Comparison of ENCODE assay signal across 1 cellular context in genomic region chr10:120424198-120424464, GRCh38.
TF ChIP-seq lines count a peak whose summit lies in the region.

No MANE protein-coding gene starts in this region.

TF ChIP-seq in GM12878, 131 proteins besides CTCF, POLR2A, EP300 and RAD21:
- TF ChIP-seq, protein P1, sequence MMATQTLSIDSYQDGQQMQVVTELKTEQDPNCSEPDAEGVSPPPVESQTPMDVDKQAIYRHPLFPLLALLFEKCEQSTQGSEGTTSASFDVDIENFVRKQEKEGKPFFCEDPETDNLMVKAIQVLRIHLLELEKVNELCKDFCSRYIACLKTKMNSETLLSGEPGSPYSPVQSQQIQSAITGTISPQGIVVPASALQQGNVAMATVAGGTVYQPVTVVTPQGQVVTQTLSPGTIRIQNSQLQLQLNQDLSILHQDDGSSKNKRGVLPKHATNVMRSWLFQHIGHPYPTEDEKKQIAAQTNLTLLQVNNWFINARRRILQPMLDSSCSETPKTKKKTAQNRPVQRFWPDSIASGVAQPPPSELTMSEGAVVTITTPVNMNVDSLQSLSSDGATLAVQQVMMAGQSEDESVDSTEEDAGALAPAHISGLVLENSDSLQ (IDR thresholded peaks at IDR 0.05) = peak; percentile 87
- TF ChIP-seq ZNF274 (IDR thresholded peaks at IDR 0.05; ENCODE audit: insufficient read depth, insufficient read length) = no peak
- TF ChIP-seq, protein P2, sequence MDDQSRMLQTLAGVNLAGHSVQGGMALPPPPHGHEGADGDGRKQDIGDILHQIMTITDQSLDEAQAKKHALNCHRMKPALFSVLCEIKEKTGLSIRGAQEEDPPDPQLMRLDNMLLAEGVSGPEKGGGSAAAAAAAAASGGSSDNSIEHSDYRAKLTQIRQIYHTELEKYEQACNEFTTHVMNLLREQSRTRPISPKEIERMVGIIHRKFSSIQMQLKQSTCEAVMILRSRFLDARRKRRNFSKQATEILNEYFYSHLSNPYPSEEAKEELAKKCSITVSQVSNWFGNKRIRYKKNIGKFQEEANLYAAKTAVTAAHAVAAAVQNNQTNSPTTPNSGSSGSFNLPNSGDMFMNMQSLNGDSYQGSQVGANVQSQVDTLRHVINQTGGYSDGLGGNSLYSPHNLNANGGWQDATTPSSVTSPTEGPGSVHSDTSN (IDR thresholded peaks at IDR 0.05; ENCODE audit: insufficient replicate concordance, low read depth, low read length) = peak; percentile 62
